In genomic region chr11:10366568-10367331, GRCh38 we compare ENCODE assay signal across 1 cellular context.
TF ChIP-seq lines count a peak whose summit lies in the region.

No MANE protein-coding gene starts in this region.

TF ChIP-seq in H1, 55 proteins besides CTCF, POLR2A, EP300 and RAD21 (continued from another document):
- peak; percentile 47 for TF ChIP-seq TAF7 (optimal IDR thresholded peaks at IDR 0.05; ENCODE audit: borderline replicate concordance, low read depth, low read length)
- TF ChIP-seq CREB1 (IDR thresholded peaks at IDR 0.05): peak; percentile 64
- TF ChIP-seq KDM5A (IDR thresholded peaks at IDR 0.05; ENCODE audit: low read length): no peak
- no peak for TF ChIP-seq GABPA (IDR thresholded peaks at IDR 0.05; ENCODE audit: borderline replicate concordance, insufficient read depth, low read length)
- TF ChIP-seq JUND (IDR thresholded peaks at IDR 0.05; ENCODE audit: low read length): peak; percentile 46; the same call in 1 of the 2 replicates
- no peak for TF ChIP-seq NRF1 (IDR thresholded peaks at IDR 0.05; ENCODE audit: low read depth, low read length)
- peak; percentile 70 for TF ChIP-seq ASH2L (IDR thresholded peaks at IDR 0.05; ENCODE audit: low read length)
- TF ChIP-seq GTF2F1 (IDR thresholded peaks at IDR 0.05; ENCODE audit: borderline replicate concordance, low read depth, low read length): 0 out of 2 replicates have a peak, but pooled peaks have one; percentile 27
- peak; percentile 68 for TF ChIP-seq CTBP2 (IDR thresholded peaks at IDR 0.05; ENCODE audit: borderline replicate concordance, insufficient read depth, insufficient read length, low read length)
- no peak for TF ChIP-seq BCL11A (IDR thresholded peaks at IDR 0.05; ENCODE audit: low read depth in 2 of 2, low read length in 2 of 2)
- TF ChIP-seq SAP30 (IDR thresholded peaks at IDR 0.05; ENCODE audit: insufficient read depth, insufficient replicate concordance, low read length): no peak
- TF ChIP-seq BRCA1 (IDR thresholded peaks at IDR 0.05; ENCODE audit: low read depth, low read length): no peak
- TF ChIP-seq, protein P1, sequence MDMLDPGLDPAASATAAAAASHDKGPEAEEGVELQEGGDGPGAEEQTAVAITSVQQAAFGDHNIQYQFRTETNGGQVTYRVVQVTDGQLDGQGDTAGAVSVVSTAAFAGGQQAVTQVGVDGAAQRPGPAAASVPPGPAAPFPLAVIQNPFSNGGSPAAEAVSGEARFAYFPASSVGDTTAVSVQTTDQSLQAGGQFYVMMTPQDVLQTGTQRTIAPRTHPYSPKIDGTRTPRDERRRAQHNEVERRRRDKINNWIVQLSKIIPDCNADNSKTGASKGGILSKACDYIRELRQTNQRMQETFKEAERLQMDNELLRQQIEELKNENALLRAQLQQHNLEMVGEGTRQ (IDR thresholded peaks at IDR 0.05; ENCODE audit: low read length): 0 out of 2 replicates have a peak, but pooled peaks have one; percentile 23
- peak; percentile 63; the same call in 1 of the 2 replicates for TF ChIP-seq E2F6 (IDR thresholded peaks at IDR 0.05)
TF ChIP-seq in H1: peak in this region for 19.
